ENCODE assay signal across 1 cellular context in the genomic region with DNA sequence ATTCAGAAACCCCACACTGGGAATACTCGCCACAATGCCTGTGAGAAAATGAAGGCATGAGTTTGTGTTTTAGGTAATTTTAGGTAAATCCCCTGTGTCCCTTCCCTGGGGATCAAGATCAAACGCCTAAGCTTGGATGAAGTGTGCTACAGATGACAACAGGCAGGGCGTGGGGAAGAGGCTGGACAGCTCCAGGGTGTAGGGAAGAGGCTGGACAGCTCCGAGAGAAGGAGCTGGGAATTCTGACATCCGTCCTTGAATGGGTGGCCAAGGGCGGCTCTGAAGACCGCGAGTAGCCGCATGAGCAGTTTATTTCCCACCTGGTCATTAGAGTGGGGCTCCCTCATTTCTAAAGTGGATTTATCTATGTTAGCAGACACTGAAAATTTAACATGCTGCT.
TF ChIP-seq lines count a peak whose summit lies in the region.

No MANE protein-coding gene starts in this region.

TF ChIP-seq in WTC11, 78 proteins besides CTCF, POLR2A, EP300 and RAD21 (continued from another document):
- TF ChIP-seq, protein P1, sequence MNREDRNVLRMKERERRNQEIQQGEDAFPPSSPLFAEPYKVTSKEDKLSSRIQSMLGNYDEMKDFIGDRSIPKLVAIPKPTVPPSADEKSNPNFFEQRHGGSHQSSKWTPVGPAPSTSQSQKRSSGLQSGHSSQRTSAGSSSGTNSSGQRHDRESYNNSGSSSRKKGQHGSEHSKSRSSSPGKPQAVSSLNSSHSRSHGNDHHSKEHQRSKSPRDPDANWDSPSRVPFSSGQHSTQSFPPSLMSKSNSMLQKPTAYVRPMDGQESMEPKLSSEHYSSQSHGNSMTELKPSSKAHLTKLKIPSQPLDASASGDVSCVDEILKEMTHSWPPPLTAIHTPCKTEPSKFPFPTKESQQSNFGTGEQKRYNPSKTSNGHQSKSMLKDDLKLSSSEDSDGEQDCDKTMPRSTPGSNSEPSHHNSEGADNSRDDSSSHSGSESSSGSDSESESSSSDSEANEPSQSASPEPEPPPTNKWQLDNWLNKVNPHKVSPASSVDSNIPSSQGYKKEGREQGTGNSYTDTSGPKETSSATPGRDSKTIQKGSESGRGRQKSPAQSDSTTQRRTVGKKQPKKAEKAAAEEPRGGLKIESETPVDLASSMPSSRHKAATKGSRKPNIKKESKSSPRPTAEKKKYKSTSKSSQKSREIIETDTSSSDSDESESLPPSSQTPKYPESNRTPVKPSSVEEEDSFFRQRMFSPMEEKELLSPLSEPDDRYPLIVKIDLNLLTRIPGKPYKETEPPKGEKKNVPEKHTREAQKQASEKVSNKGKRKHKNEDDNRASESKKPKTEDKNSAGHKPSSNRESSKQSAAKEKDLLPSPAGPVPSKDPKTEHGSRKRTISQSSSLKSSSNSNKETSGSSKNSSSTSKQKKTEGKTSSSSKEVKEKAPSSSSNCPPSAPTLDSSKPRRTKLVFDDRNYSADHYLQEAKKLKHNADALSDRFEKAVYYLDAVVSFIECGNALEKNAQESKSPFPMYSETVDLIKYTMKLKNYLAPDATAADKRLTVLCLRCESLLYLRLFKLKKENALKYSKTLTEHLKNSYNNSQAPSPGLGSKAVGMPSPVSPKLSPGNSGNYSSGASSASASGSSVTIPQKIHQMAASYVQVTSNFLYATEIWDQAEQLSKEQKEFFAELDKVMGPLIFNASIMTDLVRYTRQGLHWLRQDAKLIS (CRISPR knock-in tag; IDR thresholded peaks at IDR 0.05; ENCODE audit: borderline replicate concordance): no peak
